ENCODE assay signal across 1 cellular context in the genomic region with DNA sequence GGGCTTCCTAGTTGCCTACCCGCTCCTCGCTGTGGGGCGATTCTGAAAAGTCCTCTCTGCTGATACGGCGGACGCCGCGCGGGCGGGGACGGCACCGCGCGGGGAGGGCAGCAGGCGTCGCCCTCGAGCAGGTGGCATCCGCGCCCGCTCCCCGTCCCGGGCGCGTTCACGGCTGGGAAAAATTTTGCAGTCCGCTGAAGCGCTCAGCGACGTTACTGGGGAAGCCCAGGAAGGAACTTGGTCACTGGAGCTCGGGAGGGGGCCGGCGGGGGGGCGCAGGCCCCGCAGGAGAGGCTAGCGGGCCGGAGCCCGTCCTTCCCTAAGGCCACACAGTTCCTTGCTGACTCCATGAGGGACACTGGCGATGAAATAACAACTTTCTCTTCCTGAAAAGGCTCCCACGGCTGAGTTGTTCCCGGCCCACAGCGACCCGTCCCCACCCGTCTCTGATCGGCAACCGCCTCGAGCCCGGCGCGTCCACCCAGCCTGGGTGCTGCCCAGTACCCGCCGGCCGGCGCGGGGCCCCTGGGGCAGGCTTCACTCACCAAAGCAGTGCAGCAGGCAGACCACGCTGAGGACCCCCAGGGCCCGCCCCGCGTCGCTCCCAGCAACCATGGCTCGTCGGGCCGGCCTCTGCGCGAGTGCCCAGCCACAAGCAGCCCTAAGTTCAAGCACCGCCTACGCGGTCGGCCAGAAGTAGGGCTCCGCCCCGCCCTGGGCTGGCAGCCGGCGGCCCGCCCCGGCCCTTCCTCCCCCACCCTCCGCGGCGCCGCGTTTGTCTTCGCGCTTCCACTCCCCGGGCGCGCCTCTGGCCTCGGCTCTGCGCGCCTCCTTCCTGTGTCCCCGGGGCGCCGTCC.
TF ChIP-seq lines count a peak whose summit lies in the region.

A gene with protein sequence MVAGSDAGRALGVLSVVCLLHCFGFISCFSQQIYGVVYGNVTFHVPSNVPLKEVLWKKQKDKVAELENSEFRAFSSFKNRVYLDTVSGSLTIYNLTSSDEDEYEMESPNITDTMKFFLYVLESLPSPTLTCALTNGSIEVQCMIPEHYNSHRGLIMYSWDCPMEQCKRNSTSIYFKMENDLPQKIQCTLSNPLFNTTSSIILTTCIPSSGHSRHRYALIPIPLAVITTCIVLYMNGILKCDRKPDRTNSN (minus strand): TSS at position 669 of the 857 bp plus-strand sequence. CDS start 54 bp downstream, at position 615.

TF ChIP-seq in K562, 482 proteins besides CTCF, POLR2A, EP300 and RAD21 (continued from another document and continues in another):
- TF ChIP-seq NBN (IDR thresholded peaks at IDR 0.05; ENCODE audit: low read depth), result 0 out of 2 replicates have a peak, but pooled peaks have one; percentile 11
- TF ChIP-seq CXXC5 (CRISPR knock-in tag; IDR thresholded peaks at IDR 0.05), result peak; percentile 87
- TF ChIP-seq, protein P1, sequence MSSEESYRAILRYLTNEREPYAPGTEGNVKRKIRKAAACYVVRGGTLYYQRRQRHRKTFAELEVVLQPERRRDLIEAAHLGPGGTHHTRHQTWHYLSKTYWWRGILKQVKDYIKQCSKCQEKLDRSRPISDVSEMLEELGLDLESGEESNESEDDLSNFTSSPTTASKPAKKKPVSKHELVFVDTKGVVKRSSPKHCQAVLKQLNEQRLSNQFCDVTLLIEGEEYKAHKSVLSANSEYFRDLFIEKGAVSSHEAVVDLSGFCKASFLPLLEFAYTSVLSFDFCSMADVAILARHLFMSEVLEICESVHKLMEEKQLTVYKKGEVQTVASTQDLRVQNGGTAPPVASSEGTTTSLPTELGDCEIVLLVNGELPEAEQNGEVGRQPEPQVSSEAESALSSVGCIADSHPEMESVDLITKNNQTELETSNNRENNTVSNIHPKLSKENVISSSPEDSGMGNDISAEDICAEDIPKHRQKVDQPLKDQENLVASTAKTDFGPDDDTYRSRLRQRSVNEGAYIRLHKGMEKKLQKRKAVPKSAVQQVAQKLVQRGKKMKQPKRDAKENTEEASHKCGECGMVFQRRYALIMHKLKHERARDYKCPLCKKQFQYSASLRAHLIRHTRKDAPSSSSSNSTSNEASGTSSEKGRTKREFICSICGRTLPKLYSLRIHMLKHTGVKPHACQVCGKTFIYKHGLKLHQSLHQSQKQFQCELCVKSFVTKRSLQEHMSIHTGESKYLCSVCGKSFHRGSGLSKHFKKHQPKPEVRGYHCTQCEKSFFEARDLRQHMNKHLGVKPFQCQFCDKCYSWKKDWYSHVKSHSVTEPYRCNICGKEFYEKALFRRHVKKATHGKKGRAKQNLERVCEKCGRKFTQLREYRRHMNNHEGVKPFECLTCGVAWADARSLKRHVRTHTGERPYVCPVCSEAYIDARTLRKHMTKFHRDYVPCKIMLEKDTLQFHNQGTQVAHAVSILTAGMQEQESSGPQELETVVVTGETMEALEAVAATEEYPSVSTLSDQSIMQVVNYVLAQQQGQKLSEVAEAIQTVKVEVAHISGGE (CRISPR knock-in tag; IDR thresholded peaks at IDR 0.05), result peak in 1 of 3 experiments; percentile 87; a peak in 2 of 6 replicates
- TF ChIP-seq RCOR1 (IDR thresholded peaks at IDR 0.05; ENCODE audit: borderline replicate concordance in 1 of 2, low read depth in 2 of 2, low read length in 2 of 2), result peak in 1 of 2 experiments; percentile 65
- 0 out of 2 replicates have a peak, but pooled peaks have one; percentile 10 for TF ChIP-seq ERF (CRISPR knock-in tag; IDR thresholded peaks at IDR 0.05)
- TF ChIP-seq TBP (optimal IDR thresholded peaks at IDR 0.05; ENCODE audit: low read depth, low read length), result peak; percentile 76
- TF ChIP-seq C11orf30 (IDR thresholded peaks at IDR 0.05; ENCODE audit: low read depth), result no peak
- TF ChIP-seq YY1 (IDR thresholded peaks at IDR 0.05; ENCODE audit: borderline replicate concordance in 1 of 3, control insufficient read depth in 1 of 3, extremely low read depth in 1 of 3, insufficient read depth in 3 of 3, insufficient read length in 1 of 3, insufficient replicate concordance in 2 of 3, low read depth in 1 of 3, low read length in 2 of 3), result peak in 2 of 3 experiments; percentile 80 to 82
- TF ChIP-seq PTBP1 (IDR thresholded peaks at IDR 0.05; ENCODE audit: low read depth, low read length), result peak; percentile 57; the same call in 1 of the 2 replicates
- TF ChIP-seq MBD2 (IDR thresholded peaks at IDR 0.05; ENCODE audit: borderline replicate concordance, low read depth), result peak; percentile 41; the same call in 1 of the 2 replicates
- 0 out of 2 replicates have a peak, but pooled peaks have one; percentile 55 for TF ChIP-seq ILF3 (IDR thresholded peaks at IDR 0.05; ENCODE audit: borderline replicate concordance)
- TF ChIP-seq, protein P2, sequence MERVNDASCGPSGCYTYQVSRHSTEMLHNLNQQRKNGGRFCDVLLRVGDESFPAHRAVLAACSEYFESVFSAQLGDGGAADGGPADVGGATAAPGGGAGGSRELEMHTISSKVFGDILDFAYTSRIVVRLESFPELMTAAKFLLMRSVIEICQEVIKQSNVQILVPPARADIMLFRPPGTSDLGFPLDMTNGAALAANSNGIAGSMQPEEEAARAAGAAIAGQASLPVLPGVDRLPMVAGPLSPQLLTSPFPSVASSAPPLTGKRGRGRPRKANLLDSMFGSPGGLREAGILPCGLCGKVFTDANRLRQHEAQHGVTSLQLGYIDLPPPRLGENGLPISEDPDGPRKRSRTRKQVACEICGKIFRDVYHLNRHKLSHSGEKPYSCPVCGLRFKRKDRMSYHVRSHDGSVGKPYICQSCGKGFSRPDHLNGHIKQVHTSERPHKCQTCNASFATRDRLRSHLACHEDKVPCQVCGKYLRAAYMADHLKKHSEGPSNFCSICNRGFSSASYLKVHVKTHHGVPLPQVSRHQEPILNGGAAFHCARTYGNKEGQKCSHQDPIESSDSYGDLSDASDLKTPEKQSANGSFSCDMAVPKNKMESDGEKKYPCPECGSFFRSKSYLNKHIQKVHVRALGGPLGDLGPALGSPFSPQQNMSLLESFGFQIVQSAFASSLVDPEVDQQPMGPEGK (CRISPR knock-in tag; IDR thresholded peaks at IDR 0.05; ENCODE audit: borderline replicate concordance), result no peak
- TF ChIP-seq, protein P3, sequence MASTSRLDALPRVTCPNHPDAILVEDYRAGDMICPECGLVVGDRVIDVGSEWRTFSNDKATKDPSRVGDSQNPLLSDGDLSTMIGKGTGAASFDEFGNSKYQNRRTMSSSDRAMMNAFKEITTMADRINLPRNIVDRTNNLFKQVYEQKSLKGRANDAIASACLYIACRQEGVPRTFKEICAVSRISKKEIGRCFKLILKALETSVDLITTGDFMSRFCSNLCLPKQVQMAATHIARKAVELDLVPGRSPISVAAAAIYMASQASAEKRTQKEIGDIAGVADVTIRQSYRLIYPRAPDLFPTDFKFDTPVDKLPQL (IDR thresholded peaks at IDR 0.05; ENCODE audit: extremely low read depth, insufficient read length), result no peak
- peak; percentile 78 for TF ChIP-seq KDM5B (IDR thresholded peaks at IDR 0.05; ENCODE audit: insufficient replicate concordance, low read depth, low read length)
- TF ChIP-seq NONO (IDR thresholded peaks at IDR 0.05; ENCODE audit: low read depth in 2 of 2, low read length in 1 of 2), result peak in 1 of 2 experiments; percentile 83; a peak in 2 of 4 replicates
- peak; percentile 73; the same call in 1 of the 2 replicates for TF ChIP-seq ZBTB7A (IDR thresholded peaks at IDR 0.05; ENCODE audit: borderline replicate concordance, control insufficient read depth, low read depth, low read length)
- TF ChIP-seq CHD2 (IDR thresholded peaks at IDR 0.05; ENCODE audit: low read depth, low read length), result 0 out of 2 replicates have a peak, but pooled peaks have one; percentile 24
- TF ChIP-seq CREB1 (IDR thresholded peaks at IDR 0.05), result peak; percentile 45
- no peak; the same call in 1 of the 2 replicates for TF ChIP-seq CREB1 (CRISPR knock-in tag; IDR thresholded peaks at IDR 0.05)
- TF ChIP-seq HLTF (IDR thresholded peaks at IDR 0.05), result 0 out of 2 replicates have a peak, but pooled peaks have one; percentile 53
- peak; percentile 43 for TF ChIP-seq GABPB1 (CRISPR knock-in tag; IDR thresholded peaks at IDR 0.05)
- peak; percentile 70 for TF ChIP-seq RBBP5 (IDR thresholded peaks at IDR 0.05; ENCODE audit: borderline replicate concordance, insufficient read depth, low read length, poor library complexity, severe bottlenecking)
- TF ChIP-seq ZSCAN32 (CRISPR knock-in tag; IDR thresholded peaks at IDR 0.05), result peak; percentile 4; the same call in 1 of the 2 replicates
- TF ChIP-seq HMGN3 (IDR thresholded peaks at IDR 0.05; ENCODE audit: borderline replicate concordance, extremely low read depth, insufficient read length, low read depth, low read length), result peak; percentile 80
- no peak for TF ChIP-seq HMG20A (CRISPR knock-in tag; conservative IDR thresholded peaks at IDR 0.05)
- 0 out of 2 replicates have a peak, but pooled peaks have one; percentile 75 for TF ChIP-seq CAMTA2 (CRISPR knock-in tag; conservative IDR thresholded peaks at IDR 0.05)
- TF ChIP-seq CCNT2 (IDR thresholded peaks at IDR 0.05; ENCODE audit: borderline replicate concordance, extremely low read depth, insufficient read length, low read depth, low read length), result peak; percentile 86
- peak; percentile 90 for TF ChIP-seq SUPT5H (IDR thresholded peaks at IDR 0.05)
- TF ChIP-seq, protein P4, sequence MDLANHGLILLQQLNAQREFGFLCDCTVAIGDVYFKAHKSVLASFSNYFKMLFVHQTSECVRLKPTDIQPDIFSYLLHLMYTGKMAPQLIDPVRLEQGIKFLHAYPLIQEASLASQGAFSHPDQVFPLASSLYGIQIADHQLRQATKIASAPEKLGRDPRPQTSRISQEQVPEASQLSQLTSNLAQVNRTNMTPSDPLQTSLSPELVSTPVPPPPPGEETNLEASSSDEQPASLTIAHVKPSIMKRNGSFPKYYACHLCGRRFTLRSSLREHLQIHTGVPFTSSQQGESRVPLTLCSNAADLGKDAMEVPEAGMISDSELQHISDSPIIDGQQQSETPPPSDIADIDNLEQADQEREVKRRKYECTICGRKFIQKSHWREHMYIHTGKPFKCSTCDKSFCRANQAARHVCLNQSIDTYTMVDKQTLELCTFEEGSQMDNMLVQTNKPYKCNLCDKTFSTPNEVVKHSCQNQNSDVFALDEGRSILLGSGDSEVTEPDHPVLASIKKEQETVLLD (IDR thresholded peaks at IDR 0.05), result no peak
- peak; percentile 97 for TF ChIP-seq POLR2G (IDR thresholded peaks at IDR 0.05; ENCODE audit: low read depth, low read length)
- peak; percentile 84 for TF ChIP-seq HNRNPLL (IDR thresholded peaks at IDR 0.05; ENCODE audit: low read depth, low read length, poor library complexity, severe bottlenecking)
- TF ChIP-seq HCFC1 (IDR thresholded peaks at IDR 0.05; ENCODE audit: low read depth, low read length), result peak; percentile 43
- TF ChIP-seq ZBED1 (IDR thresholded peaks at IDR 0.05), result 0 out of 2 replicates have a peak, but pooled peaks have one; percentile 29
- TF ChIP-seq, protein P5, sequence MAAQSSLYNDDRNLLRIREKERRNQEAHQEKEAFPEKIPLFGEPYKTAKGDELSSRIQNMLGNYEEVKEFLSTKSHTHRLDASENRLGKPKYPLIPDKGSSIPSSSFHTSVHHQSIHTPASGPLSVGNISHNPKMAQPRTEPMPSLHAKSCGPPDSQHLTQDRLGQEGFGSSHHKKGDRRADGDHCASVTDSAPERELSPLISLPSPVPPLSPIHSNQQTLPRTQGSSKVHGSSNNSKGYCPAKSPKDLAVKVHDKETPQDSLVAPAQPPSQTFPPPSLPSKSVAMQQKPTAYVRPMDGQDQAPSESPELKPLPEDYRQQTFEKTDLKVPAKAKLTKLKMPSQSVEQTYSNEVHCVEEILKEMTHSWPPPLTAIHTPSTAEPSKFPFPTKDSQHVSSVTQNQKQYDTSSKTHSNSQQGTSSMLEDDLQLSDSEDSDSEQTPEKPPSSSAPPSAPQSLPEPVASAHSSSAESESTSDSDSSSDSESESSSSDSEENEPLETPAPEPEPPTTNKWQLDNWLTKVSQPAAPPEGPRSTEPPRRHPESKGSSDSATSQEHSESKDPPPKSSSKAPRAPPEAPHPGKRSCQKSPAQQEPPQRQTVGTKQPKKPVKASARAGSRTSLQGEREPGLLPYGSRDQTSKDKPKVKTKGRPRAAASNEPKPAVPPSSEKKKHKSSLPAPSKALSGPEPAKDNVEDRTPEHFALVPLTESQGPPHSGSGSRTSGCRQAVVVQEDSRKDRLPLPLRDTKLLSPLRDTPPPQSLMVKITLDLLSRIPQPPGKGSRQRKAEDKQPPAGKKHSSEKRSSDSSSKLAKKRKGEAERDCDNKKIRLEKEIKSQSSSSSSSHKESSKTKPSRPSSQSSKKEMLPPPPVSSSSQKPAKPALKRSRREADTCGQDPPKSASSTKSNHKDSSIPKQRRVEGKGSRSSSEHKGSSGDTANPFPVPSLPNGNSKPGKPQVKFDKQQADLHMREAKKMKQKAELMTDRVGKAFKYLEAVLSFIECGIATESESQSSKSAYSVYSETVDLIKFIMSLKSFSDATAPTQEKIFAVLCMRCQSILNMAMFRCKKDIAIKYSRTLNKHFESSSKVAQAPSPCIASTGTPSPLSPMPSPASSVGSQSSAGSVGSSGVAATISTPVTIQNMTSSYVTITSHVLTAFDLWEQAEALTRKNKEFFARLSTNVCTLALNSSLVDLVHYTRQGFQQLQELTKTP (IDR thresholded peaks at IDR 0.05; ENCODE audit: low read depth in 1 of 2, partially characterized antibody in 2 of 2), result no peak
- TF ChIP-seq, protein P6, sequence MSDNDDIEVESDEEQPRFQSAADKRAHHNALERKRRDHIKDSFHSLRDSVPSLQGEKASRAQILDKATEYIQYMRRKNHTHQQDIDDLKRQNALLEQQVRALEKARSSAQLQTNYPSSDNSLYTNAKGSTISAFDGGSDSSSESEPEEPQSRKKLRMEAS (CRISPR knock-in tag; IDR thresholded peaks at IDR 0.05), result peak; percentile 0
- TF ChIP-seq TGIF2 (CRISPR knock-in tag; IDR thresholded peaks at IDR 0.05), result 0 out of 2 replicates have a peak, but pooled peaks have one; percentile 59
- peak; percentile 72 for TF ChIP-seq MTA3 (IDR thresholded peaks at IDR 0.05; ENCODE audit: borderline replicate concordance)
- TF ChIP-seq, protein P7, sequence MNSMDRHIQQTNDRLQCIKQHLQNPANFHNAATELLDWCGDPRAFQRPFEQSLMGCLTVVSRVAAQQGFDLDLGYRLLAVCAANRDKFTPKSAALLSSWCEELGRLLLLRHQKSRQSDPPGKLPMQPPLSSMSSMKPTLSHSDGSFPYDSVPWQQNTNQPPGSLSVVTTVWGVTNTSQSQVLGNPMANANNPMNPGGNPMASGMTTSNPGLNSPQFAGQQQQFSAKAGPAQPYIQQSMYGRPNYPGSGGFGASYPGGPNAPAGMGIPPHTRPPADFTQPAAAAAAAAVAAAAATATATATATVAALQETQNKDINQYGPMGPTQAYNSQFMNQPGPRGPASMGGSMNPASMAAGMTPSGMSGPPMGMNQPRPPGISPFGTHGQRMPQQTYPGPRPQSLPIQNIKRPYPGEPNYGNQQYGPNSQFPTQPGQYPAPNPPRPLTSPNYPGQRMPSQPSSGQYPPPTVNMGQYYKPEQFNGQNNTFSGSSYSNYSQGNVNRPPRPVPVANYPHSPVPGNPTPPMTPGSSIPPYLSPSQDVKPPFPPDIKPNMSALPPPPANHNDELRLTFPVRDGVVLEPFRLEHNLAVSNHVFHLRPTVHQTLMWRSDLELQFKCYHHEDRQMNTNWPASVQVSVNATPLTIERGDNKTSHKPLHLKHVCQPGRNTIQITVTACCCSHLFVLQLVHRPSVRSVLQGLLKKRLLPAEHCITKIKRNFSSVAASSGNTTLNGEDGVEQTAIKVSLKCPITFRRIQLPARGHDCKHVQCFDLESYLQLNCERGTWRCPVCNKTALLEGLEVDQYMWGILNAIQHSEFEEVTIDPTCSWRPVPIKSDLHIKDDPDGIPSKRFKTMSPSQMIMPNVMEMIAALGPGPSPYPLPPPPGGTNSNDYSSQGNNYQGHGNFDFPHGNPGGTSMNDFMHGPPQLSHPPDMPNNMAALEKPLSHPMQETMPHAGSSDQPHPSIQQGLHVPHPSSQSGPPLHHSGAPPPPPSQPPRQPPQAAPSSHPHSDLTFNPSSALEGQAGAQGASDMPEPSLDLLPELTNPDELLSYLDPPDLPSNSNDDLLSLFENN (IDR thresholded peaks at IDR 0.05; ENCODE audit: low read depth in 2 of 2, low read length in 2 of 2), result peak in 1 of 2 experiments; percentile 77; a peak in 1 of 4 replicates
- TF ChIP-seq NRF1 (conservative IDR thresholded peaks at IDR 0.05 in 1 of 2, IDR thresholded peaks at IDR 0.05 in 1 of 2), result peak; percentile 73 to 81
- peak; percentile 35 for TF ChIP-seq PCBP2 (IDR thresholded peaks at IDR 0.05; ENCODE audit: low read depth, low read length, poor library complexity, severe bottlenecking)
